Comparison of ENCODE assay signal across 9 cellular contexts in genomic region chr1:229035054-229035747, GRCh38.
A peak's percentile ranks its signal among the peaks of the same experiment; 100 is the strongest.
DNase-seq lines count a peak whose midpoint lies in the region; ATAC-seq, FAIRE-seq and TF ChIP-seq lines count a peak whose summit lies in the region.
"Had no signal": no experiment of that assay in that cellular context is flagged by ENCODE, and none has a peak within 500 bp of the region (broad histone marks: within the 10 kb centered on the region; RNA-seq: fewer than 3 reads in every experiment).

No MANE protein-coding gene starts in this region.

- H3K4me1 ChIP-seq in GM12878 (ENCODE audit: control insufficient read depth, insufficient read depth, low read length) (peaks cover 7% of the 10 kb centered on the region), SJCRH30 (peaks cover 4% of the 10 kb centered on the region), Karpas-422 (ENCODE audit: low read length) (peaks cover 11% of the 10 kb centered on the region)

- no peak for TF ChIP-seq CTCF in GM13977 (IDR thresholded peaks at IDR 0.05; ENCODE audit: extremely low read depth, insufficient read depth, missing control alignments)
- TF ChIP-seq CTCF in GM20000 (IDR thresholded peaks at IDR 0.05; ENCODE audit: extremely low read depth, missing control alignments): no peak
- TF ChIP-seq CTCF in GM12878 (IDR thresholded peaks at IDR 0.05 in 2 of 3, conservative IDR thresholded peaks at IDR 0.05 in 1 of 3; ENCODE audit: control insufficient read depth in 2 of 3, extremely low read depth in 1 of 3, insufficient read depth in 1 of 3, low read depth in 3 of 3, low read length in 3 of 3): no peak

- H2AFZ ChIP-seq in GM12878 (ENCODE audit: control insufficient read depth, low read depth, low read length) (no peak overlapping the region), Karpas-422 (ENCODE audit: low read length) (no peak overlapping the region)

- H3K79me2 ChIP-seq in GM12878 (ENCODE audit: control insufficient read depth, insufficient read depth, low read length): no peaks in the 10 kb centered on the region
- no peaks in the 10 kb centered on the region for H3K79me2 ChIP-seq in Karpas-422 (ENCODE audit: low read length)

- TF ChIP-seq POLR2A in GM12878 (IDR thresholded peaks at IDR 0.05; ENCODE audit: low read depth, low read length): no peak

- no peak overlapping the region for H3K27ac ChIP-seq in GM12878 (ENCODE audit: control insufficient read depth, insufficient read depth)
- H3K27ac ChIP-seq in SJCRH30: no peak overlapping the region
- H3K27ac ChIP-seq in Karpas-422 (ENCODE audit: low read length): no peak overlapping the region

- no peak overlapping the region for H3K4me3 ChIP-seq in GM12878
- H3K4me3 ChIP-seq in SJCRH30: no peak overlapping the region
- H3K4me3 ChIP-seq in Karpas-422 (ENCODE audit: low read length): no peak overlapping the region
- H3K4me3 ChIP-seq: K562 had no signal

- no peaks in the 10 kb centered on the region for H3K9me2 ChIP-seq in Karpas-422 (replicated peaks; ENCODE audit: insufficient read depth, low read length)

- 0 out of 2 replicates have a peak overlapping the region, but pooled peaks have one; percentile 18 for H3K4me2 ChIP-seq in GM12878 (ENCODE audit: control insufficient read depth, insufficient read depth)
- H3K4me2 ChIP-seq in Karpas-422 (ENCODE audit: low read depth, low read length, poor library complexity, severe bottlenecking): no peak overlapping the region

- in situ Hi-C loops in GM13977 (cut with MboI; ENCODE audit: low pct_unique_long_range_greater_than_20kb, low sequenced_read_pairs, unreplicated experiment) (no loop called here), GM12878 (cut with MboI) (no loop called here)

- RAD21 ChIA-PET in GM12878 (lab: Charles Lee; ENCODE audit: unreplicated experiment): no interaction called here

- DNase-seq in GM13977 (ENCODE audit: low spot score): peak; percentile 67
- peak; percentile 65 for DNase-seq in GM20000 (ENCODE audit: low spot score)
- peak; percentile 66 for DNase-seq in GM12878 (ENCODE audit: low read depth, low spot score)
- no peak for DNase-seq in SJCRH30
- DNase-seq in SHP77 (lab: John Stamatoyannopoulos, UW): no peak
- DNase-seq in Karpas-422: no peak
- no peak for DNase-seq in NCI-H1436 treated with DMSO at 0.1 percent for 48 hours (lab: John Stamatoyannopoulos, UW)

- intact Hi-C loops in GM12878 (cut with micrococcal nuclease; ENCODE audit: unreplicated experiment): loop anchor here (10.0 kb wide), 1 partner anchor 190 kb away; no protein-coding TSS in a partner anchor

- H3K9me3 ChIP-seq in GM12878 (replicated peaks; ENCODE audit: control insufficient read depth, insufficient read depth, low read length) (no peaks in the 10 kb centered on the region), SJCRH30 (replicated peaks) (no peaks in the 10 kb centered on the region), Karpas-422 (ENCODE audit: low read length) (no peaks in the 10 kb centered on the region)

- H3K9ac ChIP-seq in GM12878 (ENCODE audit: control insufficient read depth, insufficient read depth, low read length) (no peak overlapping the region), Karpas-422 (ENCODE audit: low read length) (no peak overlapping the region)

- ATAC-seq in HG03103 (IDR thresholded peaks at IDR 0.05; ENCODE audit: low read depth, unreplicated experiment) (peak; percentile 83), GM12878 (peak; percentile 94)
- ATAC-seq: K562 had no signal

- CTCF ChIA-PET in GM12878 (lab: Yijun Ruan, JAX): no interaction called here

- no TSS peak for BruUV-seq in GM12878 (replicated peaks; lab: Mats Ljungman, UMichigan)

- FAIRE-seq in GM12878 (lab: Jason Lieb, UNC): peak; percentile 96
- FAIRE-seq: K562 had no signal

- no peaks in the 10 kb centered on the region for H3K36me3 ChIP-seq in GM12878 (ENCODE audit: control insufficient read depth in 2 of 2, insufficient read depth in 2 of 2, low read length in 1 of 2)
- H3K36me3 ChIP-seq in SJCRH30: no peaks in the 10 kb centered on the region
- H3K36me3 ChIP-seq in Karpas-422 (ENCODE audit: insufficient read depth, low read length): no peaks in the 10 kb centered on the region

- TF ChIP-seq EP300 in GM12878 (IDR thresholded peaks at IDR 0.05; ENCODE audit: borderline replicate concordance in 1 of 2, control insufficient read depth in 1 of 2, low read depth in 2 of 2, low read length in 2 of 2): no peak; a peak in 1 of 4 replicates

- POLR2A ChIA-PET in GM12878 (lab: Charles Lee): no interaction called here

- 0% methylated on average over 6 of the region's 6 CpGs for WGBS in GM12878 (ENCODE audit: insufficient coverage, insufficient replicate concordance, low lambda C conversion rate, missing lambda C conversion rate)

- H3K27me3 ChIP-seq in GM12878 (replicated peaks in 1 of 2; ENCODE audit: control insufficient read depth in 2 of 2, insufficient read depth in 2 of 2, low read length in 1 of 2) (no peaks in the 10 kb centered on the region; a peak in 2 of 4 replicates), SJCRH30 (no peaks in the 10 kb centered on the region), Karpas-422 (ENCODE audit: low read length) (no peaks in the 10 kb centered on the region)

- H4K20me1 ChIP-seq in GM12878 (ENCODE audit: control insufficient read depth, insufficient read depth) (no peaks in the 10 kb centered on the region), Karpas-422 (ENCODE audit: insufficient read depth, low read depth, low read length) (no peaks in the 10 kb centered on the region)

- no peak for TF ChIP-seq RAD21 in GM12878 (IDR thresholded peaks at IDR 0.05; ENCODE audit: insufficient read depth, low read depth, low read length)

- SMC1A ChIA-PET in GM12878 (lab: Charles Lee; ENCODE audit: uncharacterized antibody, unreplicated experiment): interaction anchor here (0.7 to 1.3 kb wide), 3 partner anchors 9 to 371 kb away, joined by 3 read pairs; no protein-coding TSS in a partner anchor

TF ChIP-seq in GM12878, 131 proteins besides CTCF, POLR2A, EP300 and RAD21 (continues in another document):
- TF ChIP-seq ZNF217 (IDR thresholded peaks at IDR 0.05) (peak; percentile 36; the same call in 1 of the 2 replicates), EZH2 (IDR thresholded peaks at IDR 0.05; ENCODE audit: borderline replicate concordance, control insufficient read depth, low read depth, low read length) (no peak), NR2F1 (conservative IDR thresholded peaks at IDR 0.05) (peak; percentile 37; the same call in 1 of the 2 replicates), FOXK2 (IDR thresholded peaks at IDR 0.05) (no peak), TCF3 (IDR thresholded peaks at IDR 0.05; ENCODE audit: borderline replicate concordance, insufficient read depth, low read depth, low read length) (no peak), MEF2B (IDR thresholded peaks at IDR 0.05; ENCODE audit: partially characterized antibody, poor library complexity, severe bottlenecking) (peak; percentile 32), WRNIP1 (IDR thresholded peaks at IDR 0.05; ENCODE audit: borderline replicate concordance, low read depth, low read length) (no peak), CHD1 (IDR thresholded peaks at IDR 0.05; ENCODE audit: low read depth, low read length) (no peak), SP1 (IDR thresholded peaks at IDR 0.05; ENCODE audit: low read depth, low read length) (no peak), PML (IDR thresholded peaks at IDR 0.05; ENCODE audit: low read length) (peak; percentile 51; the same call in 1 of the 2 replicates), IKZF2 (IDR thresholded peaks at IDR 0.05) (peak in 1 of 2 experiments; percentile 35; a peak in 1 of 4 replicates), YY1 (IDR thresholded peaks at IDR 0.05; ENCODE audit: low read depth, low read length) (no peak), PAX5 (IDR thresholded peaks at IDR 0.05; ENCODE audit: borderline replicate concordance, low read depth, low read length) (peak; percentile 95), POLR2AphosphoS2 (IDR thresholded peaks at IDR 0.05; ENCODE audit: low read depth, low read length) (no peak), JUNB (IDR thresholded peaks at IDR 0.05) (peak; percentile 69), MYB (IDR thresholded peaks at IDR 0.05; ENCODE audit: borderline replicate concordance, low read depth, low read length) (no peak), RAD51 (IDR thresholded peaks at IDR 0.05) (no peak), E2F4 (IDR thresholded peaks at IDR 0.05; ENCODE audit: low read depth, low read length) (no peak), IRF5 (IDR thresholded peaks at IDR 0.05; ENCODE audit: borderline replicate concordance) (no peak)
- TF ChIP-seq, protein P1, sequence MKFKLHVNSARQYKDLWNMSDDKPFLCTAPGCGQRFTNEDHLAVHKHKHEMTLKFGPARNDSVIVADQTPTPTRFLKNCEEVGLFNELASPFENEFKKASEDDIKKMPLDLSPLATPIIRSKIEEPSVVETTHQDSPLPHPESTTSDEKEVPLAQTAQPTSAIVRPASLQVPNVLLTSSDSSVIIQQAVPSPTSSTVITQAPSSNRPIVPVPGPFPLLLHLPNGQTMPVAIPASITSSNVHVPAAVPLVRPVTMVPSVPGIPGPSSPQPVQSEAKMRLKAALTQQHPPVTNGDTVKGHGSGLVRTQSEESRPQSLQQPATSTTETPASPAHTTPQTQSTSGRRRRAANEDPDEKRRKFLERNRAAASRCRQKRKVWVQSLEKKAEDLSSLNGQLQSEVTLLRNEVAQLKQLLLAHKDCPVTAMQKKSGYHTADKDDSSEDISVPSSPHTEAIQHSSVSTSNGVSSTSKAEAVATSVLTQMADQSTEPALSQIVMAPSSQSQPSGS (IDR thresholded peaks at IDR 0.05; ENCODE audit: low read length): peak; percentile 50

Comparison
In these comparisons a context has a peak if more than half of its experiments do, and no peak if none do; other contexts are left out.
1. DNase-seq: peak in GM13977 (single experiment), GM20000 (single experiment) and GM12878 (single experiment); none in SJCRH30 (0 of 2), SHP77 (0 of 2), Karpas-422 (single experiment) and NCI-H1436 treated with DMSO at 0.1 percent for 48 hours (single experiment).